In the genomic region with DNA sequence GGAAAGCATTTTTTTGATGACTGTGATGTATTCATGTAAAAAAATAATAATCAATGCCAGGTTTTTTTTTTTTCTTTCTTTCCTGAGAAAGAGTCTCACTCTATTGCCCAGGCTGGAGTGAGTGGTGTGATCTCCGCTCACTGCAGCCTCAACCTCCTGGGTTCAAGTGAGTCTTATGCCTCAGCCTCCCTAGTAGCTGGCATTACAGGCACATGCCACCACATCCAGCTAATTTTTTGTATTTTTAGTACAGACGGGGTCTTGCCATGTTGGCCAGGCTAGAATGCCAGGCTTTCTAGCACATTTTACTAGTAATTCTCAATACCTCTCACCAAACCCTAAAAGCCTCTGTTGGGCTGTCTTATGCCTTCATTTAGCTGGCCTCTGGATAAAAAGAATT, we compare ENCODE assay signal across 9 cellular contexts.
"Had no signal": no experiment of that assay in that cellular context is flagged by ENCODE, and none has a peak within 500 bp of the region (broad histone marks: within the 10 kb centered on the region; RNA-seq: fewer than 3 reads in every experiment).

No MANE protein-coding gene starts in this region.

- H3K4me3 ChIP-seq: transverse colon had no signal

- H3K9me3 ChIP-seq: transverse colon had no signal

- H3K27me3 ChIP-seq: transverse colon had no signal

- DNase-seq: activated CD4-positive, alpha-beta T cell treated with anti-CD3 and anti-CD28 coated beads, Interleukin-2, amount 50 U/mL, for 4 hours; activated naive CD4-positive, alpha-beta T cell; activated T-cell treated with anti-CD3 and anti-CD28 coated beads for 4 hours; cortex of kidney; effector CD8-positive, alpha-beta T cell; left ventricle myocardium superior; stimulated activated CD4-positive, alpha-beta T cell treated with anti-CD3 and anti-CD28 coated beads, Interleukin-1b, Interleukin-23, amount 100 ng/mL, for 48 hours; stimulated activated naive CD8-positive, alpha-beta T cell treated with anti-CD3 and anti-CD28 coated beads, Interleukin-15, amount 100 ng/mL, for 72 hours; transverse colon had no signal

- H3K4me1 ChIP-seq: transverse colon had no signal

- H3K36me3 ChIP-seq: transverse colon had no signal

- ATAC-seq: stimulated activated naive CD8-positive, alpha-beta T cell treated with anti-CD3 and anti-CD28 coated beads, Interleukin-15, amount 100 ng/mL, for 72 hours had no signal
